20 cellular contexts compared by ENCODE assay signal in genomic region chr11:44519989-44520737, GRCh38. TPM values are rescaled to one million over a fixed set of nuclear protein-coding genes. Genes with fewer than 3 reads are reported as not detected.
DNase-seq lines count a peak whose midpoint lies in the region; ATAC-seq and TF ChIP-seq lines count a peak whose summit lies in the region.
"Had no signal": no experiment of that assay in that cellular context is flagged by ENCODE, and none has a peak within 500 bp of the region (broad histone marks: within the 10 kb centered on the region; RNA-seq: fewer than 3 reads in every experiment).

No MANE protein-coding gene starts in this region.

- no peak for TF ChIP-seq EP300 in gastroesophageal sphincter (IDR thresholded peaks at IDR 0.05)

- H3K27me3 ChIP-seq in H9 (ENCODE audit: insufficient read depth, low read length) (no peaks in the 10 kb centered on the region), gastroesophageal sphincter (peaks cover 3% of the 10 kb centered on the region)

- no peaks in the 10 kb centered on the region for H4K20me1 ChIP-seq in H9 (ENCODE audit: control insufficient read depth, insufficient read depth, insufficient read length)

- H3K9ac ChIP-seq in H9 (ENCODE audit: extremely low read depth, insufficient read length, low read length): no peak overlapping the region

- H3K9me3 Mint-ChIP-seq in H9: no peaks in the 10 kb centered on the region
- no peaks in the 10 kb centered on the region for H3K9me3 Mint-ChIP-seq in mesothelial cell of epicardium
- H3K9me3 Mint-ChIP-seq in stimulated activated effector memory CD8-positive, alpha-beta T cell treated with anti-CD3 and anti-CD28 coated beads, Interleukin-12 subunit alpha, Interleukin-12 subunit beta, amount 100 ng/mL, for 72 hours: no peaks in the 10 kb centered on the region
- H3K9me3 Mint-ChIP-seq: activated naive CD8-positive, alpha-beta T cell treated with anti-CD3 and anti-CD28 coated beads for 36 hours; CD4-positive, alpha-beta T cell; memory B cell had no signal

- no peak overlapping the region for H2BK15ac ChIP-seq in H9 (ENCODE audit: low read depth, low read length)

- H2AFZ ChIP-seq in H9 (ENCODE audit: low read length): no peak overlapping the region

- H3K27ac Mint-ChIP-seq in H9 (no peak overlapping the region), mesothelial cell of epicardium (peak overlapping the region; percentile 59)
- H3K27ac Mint-ChIP-seq in stimulated activated effector memory CD8-positive, alpha-beta T cell treated with anti-CD3 and anti-CD28 coated beads, Interleukin-12 subunit alpha, Interleukin-12 subunit beta, amount 100 ng/mL, for 72 hours: no peak overlapping the region
- H3K27ac Mint-ChIP-seq: activated CD4-positive, alpha-beta T cell treated with anti-CD3 and anti-CD28 coated beads for 36 hours; activated naive CD8-positive, alpha-beta T cell treated with anti-CD3 and anti-CD28 coated beads for 36 hours; CD4-positive, alpha-beta T cell; memory B cell had no signal

- H3K27ac ChIP-seq in H9 (ENCODE audit: insufficient read length, low read depth, low read length): no peak overlapping the region
- peak overlapping the region in 3 of 4 donors; percentile 70 to 74 (median 70) for H3K27ac ChIP-seq in gastroesophageal sphincter
- H3K27ac ChIP-seq: thoracic aorta had no signal

- H3K4me1 ChIP-seq in H9 (ENCODE audit: insufficient read depth, low read length) (no peaks in the 10 kb centered on the region), gastroesophageal sphincter (peaks cover 0 to 23% (median 8%) of the 10 kb centered on the region in 3 donors)

- H2BK20ac ChIP-seq in H9 (ENCODE audit: low read depth, low read length, poor library complexity, severe bottlenecking): no peak overlapping the region

- no peak overlapping the region for H3T11ph ChIP-seq in H9 (ENCODE audit: low read length)

- H3K36me3 Mint-ChIP-seq in H9 (ENCODE audit: insufficient read depth in 1 of 3, low read depth in 3 of 3) (no peaks in the 10 kb centered on the region), mesothelial cell of epicardium (no peaks in the 10 kb centered on the region)
- no peaks in the 10 kb centered on the region for H3K36me3 Mint-ChIP-seq in stimulated activated effector memory CD8-positive, alpha-beta T cell treated with anti-CD3 and anti-CD28 coated beads, Interleukin-12 subunit alpha, Interleukin-12 subunit beta, amount 100 ng/mL, for 72 hours
- H3K36me3 Mint-ChIP-seq: activated naive CD8-positive, alpha-beta T cell treated with anti-CD3 and anti-CD28 coated beads for 36 hours; memory B cell had no signal

- H3K9me3 ChIP-seq in H9 (ENCODE audit: control insufficient read depth, low read depth, low read length): no peaks in the 10 kb centered on the region
- H3K9me3 ChIP-seq in gastroesophageal sphincter: no peaks in the 10 kb centered on the region
- H3K9me3 ChIP-seq: thoracic aorta had no signal

- H3K23ac ChIP-seq in H9 (ENCODE audit: insufficient read length, low read depth, low read length): no peak overlapping the region

- H3K4me1 Mint-ChIP-seq in H9 (peaks cover 3 to 12% of the 10 kb centered on the region in 2 experiments; a peak in 3 of 4 replicates), mesothelial cell of epicardium (peaks cover 49% of the 10 kb centered on the region)
- H3K4me1 Mint-ChIP-seq in stimulated activated effector memory CD8-positive, alpha-beta T cell treated with anti-CD3 and anti-CD28 coated beads, Interleukin-12 subunit alpha, Interleukin-12 subunit beta, amount 100 ng/mL, for 72 hours: no peaks in the 10 kb centered on the region

- H3K79me2 ChIP-seq in H9 (ENCODE audit: insufficient read depth, low read length): no peaks in the 10 kb centered on the region

- no peak overlapping the region for H3K4me2 ChIP-seq in H9 (ENCODE audit: insufficient read depth, insufficient read length, low read length)

- H3K79me1 ChIP-seq in H9 (ENCODE audit: insufficient read depth, low read depth, low read length, poor library complexity, severe bottlenecking): no peaks in the 10 kb centered on the region

- H2BK5ac ChIP-seq in H9 (ENCODE audit: insufficient read length, low read length): no peak overlapping the region

- H4K91ac ChIP-seq in H9 (ENCODE audit: insufficient read length, low read depth, low read length): no peak overlapping the region

- H4K8ac ChIP-seq in H9 (replicated peaks; ENCODE audit: insufficient read length, low read depth, low read length): no peak overlapping the region

- H3K14ac ChIP-seq in H9 (ENCODE audit: insufficient read depth, low read length): 0 out of 2 replicates have a peak overlapping the region, but pooled peaks have one; percentile 37

- no peak for DNase-seq in H9
- peak; percentile 51 to 77 for DNase-seq in mesothelial cell of epicardium (ENCODE audit: low spot score in 2 of 2, unreplicated experiment in 2 of 2)
- no peak for DNase-seq in stimulated activated effector memory CD8-positive, alpha-beta T cell treated with anti-CD3 and anti-CD28 coated beads, Interleukin-12 subunit alpha, Interleukin-12 subunit beta, amount 100 ng/mL, for 72 hours (ENCODE audit: low spot score in 2 of 2)
- DNase-seq in hepatic stellate cell (ENCODE audit: low spot score): no peak
- no peak for DNase-seq in cerebellar cortex (ENCODE audit: low spot score)
- DNase-seq: activated CD4-positive, alpha-beta T cell treated with anti-CD3 and anti-CD28 coated beads for 36 hours; activated naive CD8-positive, alpha-beta T cell treated with anti-CD3 and anti-CD28 coated beads for 36 hours; CD4-positive, alpha-beta T cell; KBM-7; NCI-H187; NCI-H748 treated with DMSO at 0.1 percent for 48 hours; retina; stimulated activated CD4-positive, alpha-beta T cell treated with anti-CD3 and anti-CD28 coated beads, Interleukin-15, amount 100 ng/mL, for 24 hours; T-helper 1 cell had no signal

- H3K27me3 Mint-ChIP-seq in H9 (ENCODE audit: low read depth) (peaks cover 4% of the 10 kb centered on the region), mesothelial cell of epicardium (ENCODE audit: low read depth) (peaks cover 35% of the 10 kb centered on the region)

- H3K36me3 ChIP-seq in gastroesophageal sphincter: no peaks in the 10 kb centered on the region
- H3K36me3 ChIP-seq: thoracic aorta had no signal

- no peak overlapping the region for H2BK12ac ChIP-seq in H9 (ENCODE audit: insufficient read length, low read depth, low read length)

- ATAC-seq in gastroesophageal sphincter: peak; percentile 60
- peak; percentile 4 for ATAC-seq in stimulated activated effector memory CD8-positive, alpha-beta T cell treated with anti-CD3 and anti-CD28 coated beads, Interleukin-12 subunit alpha, Interleukin-12 subunit beta, amount 100 ng/mL, for 72 hours
- ATAC-seq in GM18505 (IDR thresholded peaks at IDR 0.05; ENCODE audit: unreplicated experiment): no peak
- no peak for ATAC-seq in GM21737 (IDR thresholded peaks at IDR 0.05; ENCODE audit: unreplicated experiment)
- ATAC-seq: activated CD4-positive, alpha-beta T cell treated with anti-CD3 and anti-CD28 coated beads for 36 hours; GM12878 had no signal

- WGBS in H9 (ENCODE audit: extremely low coverage, insufficient read length, low lambda C conversion rate): no CpG with 5 or more reads among the region's 43 CpGs
- WGBS in gastroesophageal sphincter (ENCODE audit: low coverage in 1 of 2), 2 donors: 9 to 26% methylated on average over 3 to 5 of the region's 43 CpGs

- no peaks in the 10 kb centered on the region for H3K23me2 ChIP-seq in H9 (ENCODE audit: insufficient read length, low read depth, low read length, poor library complexity, severe bottlenecking)

- H3K18ac ChIP-seq in H9 (ENCODE audit: insufficient read length, low read depth, low read length): no peak overlapping the region

- H2AK5ac ChIP-seq in H9 (ENCODE audit: insufficient read length, low read length): no peak overlapping the region

- no peak for TF ChIP-seq CTCF in H9 (conservative IDR thresholded peaks at IDR 0.05)
- TF ChIP-seq CTCF in gastroesophageal sphincter (IDR thresholded peaks at IDR 0.05): no peak
- no peak for TF ChIP-seq CTCF in mesothelial cell of epicardium (IDR thresholded peaks at IDR 0.05; ENCODE audit: unreplicated experiment)

- H3K56ac ChIP-seq in H9 (ENCODE audit: insufficient read length, low read depth, low read length): no peak overlapping the region

- H3K4me3 Mint-ChIP-seq in H9 (no peak overlapping the region), mesothelial cell of epicardium (peak overlapping the region; percentile 33)
- no peak overlapping the region for H3K4me3 Mint-ChIP-seq in stimulated activated effector memory CD8-positive, alpha-beta T cell treated with anti-CD3 and anti-CD28 coated beads, Interleukin-12 subunit alpha, Interleukin-12 subunit beta, amount 100 ng/mL, for 72 hours
- H3K4me3 Mint-ChIP-seq: activated CD4-positive, alpha-beta T cell treated with anti-CD3 and anti-CD28 coated beads for 36 hours; activated naive CD8-positive, alpha-beta T cell treated with anti-CD3 and anti-CD28 coated beads for 36 hours; CD4-positive, alpha-beta T cell; memory B cell had no signal

- no peak overlapping the region for H3K4ac ChIP-seq in H9 (ENCODE audit: low read depth, low read length)

- peak overlapping the region in 1 of 2 donors; percentile 34 for H3K4me3 ChIP-seq in gastroesophageal sphincter
- H3K4me3 ChIP-seq: GM12878, thoracic aorta had no signal

- no peak for TF ChIP-seq POLR2A in gastroesophageal sphincter (IDR thresholded peaks at IDR 0.05)
- no peak for TF ChIP-seq POLR2A in GM18505 (IDR thresholded peaks at IDR 0.05; ENCODE audit: borderline replicate concordance, extremely low read depth, insufficient read depth, insufficient read length)

- H4K5ac ChIP-seq in H9 (ENCODE audit: insufficient read length, low read depth, low read length): no peak overlapping the region

- H2BK120ac ChIP-seq in H9 (ENCODE audit: low read depth, low read length, poor library complexity, severe bottlenecking): no peak overlapping the region

RNA-seq across cellular contexts. Expression of gene CD82, which starts 45.3 kb away (rescaled TPM):
- 4.5 and 5.9 TPM in 2 replicates for total RNA-seq in H9 (2021)
- 10 to 100 TPM; 12.7 to 24.0 (median 19.1) TPM for total RNA-seq in gastroesophageal sphincter
- 10.6 to 11.8 TPM (median 11.2 TPM) in 3 replicates for total RNA-seq in mesothelial cell of epicardium

Comparison
In these comparisons a context has a peak if more than half of its experiments do, and no peak if none do; other contexts are left out.
1. DNase-seq: peak in mesothelial cell of epicardium (2 of 2); none in H9 (single experiment), stimulated activated effector memory CD8-positive, alpha-beta T cell treated with anti-CD3 and anti-CD28 coated beads, Interleukin-12 subunit alpha, Interleukin-12 subunit beta, amount 100 ng/mL, for 72 hours (0 of 2), hepatic stellate cell (single experiment) and cerebellar cortex (single experiment).
2. ATAC-seq: peak in gastroesophageal sphincter (single experiment) and stimulated activated effector memory CD8-positive, alpha-beta T cell treated with anti-CD3 and anti-CD28 coated beads, Interleukin-12 subunit alpha, Interleukin-12 subunit beta, amount 100 ng/mL, for 72 hours (single experiment); none in GM18505 (single experiment) and GM21737 (single experiment).